8 cellular contexts compared by ENCODE assay signal in genomic region chr18:57881818-57882413, GRCh38.
DNase-seq lines count a peak whose midpoint lies in the region; ATAC-seq and TF ChIP-seq lines count a peak whose summit lies in the region.

No MANE protein-coding gene starts in this region.

- TF ChIP-seq POLR2A in gastroesophageal sphincter (IDR thresholded peaks at IDR 0.05) (no peak), ovary (IDR thresholded peaks at IDR 0.05) (no peak)

- H3K36me3 ChIP-seq in MM.1S (replicated peaks; ENCODE audit: insufficient read depth, low read length) = no peaks in the 10 kb centered on the region
- H3K36me3 ChIP-seq in gastroesophageal sphincter = no peaks in the 10 kb centered on the region
- no peaks in the 10 kb centered on the region for H3K36me3 ChIP-seq in ovary
- no peaks in the 10 kb centered on the region for H3K36me3 ChIP-seq in upper lobe of right lung

- ATAC-seq in GM21737 (IDR thresholded peaks at IDR 0.05; ENCODE audit: unreplicated experiment) (peak; percentile 82), gastroesophageal sphincter (peak; percentile 73), upper lobe of right lung (peak; percentile 98)

- H3K9me2 ChIP-seq in MM.1S (replicated peaks; ENCODE audit: insufficient read depth, low read length) = no peaks in the 10 kb centered on the region

- peak overlapping the region; percentile 57 for H2AFZ ChIP-seq in MM.1S (ENCODE audit: low read length)

- DNase-seq in DMS 273 (lab: John Stamatoyannopoulos, UW; ENCODE audit: unreplicated experiment) (peak; percentile 88), MM.1S (peak; percentile 66), SHP77 treated with DMSO at 0.1 percent for 48 hours (lab: John Stamatoyannopoulos, UW) (peak; percentile 51), ovary (peak; percentile 15 to 61 (median 55)), upper lobe of right lung (peak; percentile 72)
- DNase-seq in activated gamma-delta T cell treated with anti-CD3 and anti-CD28 coated beads, Interleukin-2, amount 50 U/mL, for 16 hours (ENCODE audit: low read depth) = peak; percentile 20

- TF ChIP-seq EP300 in gastroesophageal sphincter (IDR thresholded peaks at IDR 0.05) (no peak), ovary (IDR thresholded peaks at IDR 0.05) (no peak)

- no peak overlapping the region for H3K9ac ChIP-seq in MM.1S (ENCODE audit: low read length)

- TF ChIP-seq CTCF in MM.1S (IDR thresholded peaks at IDR 0.05; ENCODE audit: low read length) (peak; percentile 93), gastroesophageal sphincter (IDR thresholded peaks at IDR 0.05) (peak; percentile 81 to 90 (median 87)), ovary (IDR thresholded peaks at IDR 0.05) (peak; percentile 45 to 62 (median 55)), upper lobe of right lung (IDR thresholded peaks at IDR 0.05) (peak; percentile 90)

- no peaks in the 10 kb centered on the region for H3F3A ChIP-seq in MM.1S (ENCODE audit: insufficient read depth, low read length)

- H4K20me1 ChIP-seq in MM.1S (ENCODE audit: insufficient read depth, low read length) = no peaks in the 10 kb centered on the region

- H3K27me3 ChIP-seq in MM.1S (replicated peaks; ENCODE audit: insufficient read depth, low read length) (no peaks in the 10 kb centered on the region), gastroesophageal sphincter (no peaks in the 10 kb centered on the region), ovary (no peaks in the 10 kb centered on the region), upper lobe of right lung (no peaks in the 10 kb centered on the region)

- H3K4me3 ChIP-seq in MM.1S (ENCODE audit: low read length) (peak overlapping the region; percentile 26; the same call in 1 of the 2 replicates), gastroesophageal sphincter (no peak overlapping the region), ovary (no peak overlapping the region), upper lobe of right lung (no peak overlapping the region)

- no peak overlapping the region for H3K27ac ChIP-seq in MM.1S (ENCODE audit: low read length)
- H3K27ac ChIP-seq in gastroesophageal sphincter = no peak overlapping the region
- no peak overlapping the region for H3K27ac ChIP-seq in ovary
- H3K27ac ChIP-seq in upper lobe of right lung = no peak overlapping the region

- intact Hi-C loops in ovary (cut with DNase I) = loop anchor here in 2 of 4 donors (2.0 to 10.0 kb wide), 4 partner anchors 243 to 883 kb away; no protein-coding TSS in a partner anchor
- intact Hi-C loops in upper lobe of right lung (cut with DNase I) = no loop called here

- H3K4me1 ChIP-seq in MM.1S (ENCODE audit: low read length) (0 out of 2 replicates have a peak, but pooled peaks cover 3% of the 10 kb centered on the region), gastroesophageal sphincter (peaks cover 0 to 5% (median 0%) of the 10 kb centered on the region in 3 donors), ovary (ENCODE audit: insufficient read depth) (peaks cover 1% of the 10 kb centered on the region), upper lobe of right lung (no peaks in the 10 kb centered on the region)

- H3K4me2 ChIP-seq in MM.1S (ENCODE audit: low read depth, low read length) = peak overlapping the region; percentile 45; the same call in 1 of the 2 replicates

- H3K9me3 ChIP-seq in MM.1S (replicated peaks; ENCODE audit: insufficient read depth, low read length) (no peaks in the 10 kb centered on the region), gastroesophageal sphincter (peaks cover 0 to 5% (median 0%) of the 10 kb centered on the region in 3 donors), ovary (no peaks in the 10 kb centered on the region), upper lobe of right lung (no peaks in the 10 kb centered on the region)

- 7 to 27% methylated on average over 5 to 8 of the region's 10 CpGs for WGBS in gastroesophageal sphincter (ENCODE audit: low coverage in 1 of 2), 2 donors
- 40 to 43% (median 40%) methylated on average over 10 of the region's 10 CpGs for WGBS in ovary, 3 donors

- no peaks in the 10 kb centered on the region for H3K79me2 ChIP-seq in MM.1S (ENCODE audit: low read length)

Comparison
In these comparisons a context has a peak if more than half of its experiments do, and no peak if none do; other contexts are left out.
1. DNase-seq: peak in every context shown above with its lines; median percentile 88 in DMS 273; 72 in upper lobe of right lung; 66 in MM.1S; 55 in ovary; 51 in SHP77 treated with DMSO at 0.1 percent for 48 hours; 20 in activated gamma-delta T cell treated with anti-CD3 and anti-CD28 coated beads, Interleukin-2, amount 50 U/mL, for 16 hours.